ENCODE assay signal across 27 cellular contexts in the genomic region with DNA sequence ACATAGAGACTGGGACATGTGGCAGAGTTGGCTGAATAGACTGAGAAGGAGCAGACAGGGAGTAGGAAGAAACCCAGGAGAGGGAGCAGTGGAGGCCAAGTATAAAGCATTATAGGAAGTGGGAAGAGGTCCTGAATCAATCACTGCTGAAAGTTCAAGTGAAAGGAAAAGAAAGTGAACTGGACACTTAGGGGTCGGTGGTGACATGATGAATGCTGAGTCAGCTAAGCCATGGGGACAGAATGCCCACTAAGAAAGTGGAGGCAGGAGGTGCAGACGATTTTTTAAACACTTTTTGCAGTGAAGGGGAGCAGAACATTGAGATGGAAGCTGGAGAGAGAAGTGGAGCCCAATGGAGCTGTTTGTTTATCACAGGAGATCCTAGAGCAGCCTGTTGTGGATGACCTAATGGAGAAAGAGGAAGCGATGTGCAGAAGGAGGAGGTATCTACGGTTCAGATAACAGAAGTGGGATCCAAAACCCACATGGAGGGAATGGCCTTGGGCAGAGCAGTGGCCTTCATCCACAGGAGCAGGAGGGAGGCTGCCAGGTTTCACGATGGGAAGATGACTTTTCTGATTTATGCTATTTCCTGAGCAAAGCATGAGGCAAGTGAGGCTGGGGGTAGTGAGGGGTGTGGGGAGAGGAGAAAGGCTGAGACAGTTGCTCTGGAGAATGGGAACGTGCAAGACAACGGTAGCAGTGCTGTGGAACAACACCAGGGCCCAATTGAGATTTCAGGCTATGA.
DNase-seq lines count a peak whose midpoint lies in the region; ATAC-seq and TF ChIP-seq lines count a peak whose summit lies in the region.
"Had no signal": no experiment of that assay in that cellular context is flagged by ENCODE, and none has a peak within 500 bp of the region (broad histone marks: within the 10 kb centered on the region; RNA-seq: fewer than 3 reads in every experiment).

No MANE protein-coding gene starts in this region.

- no TSS peak for BruUV-seq in PC-9 (replicated peaks; lab: Mats Ljungman, UMichigan)

- no peaks in the 10 kb centered on the region for H3K9me2 ChIP-seq in PC-9 (ENCODE audit: insufficient read depth)

- H3K36me3 ChIP-seq in PC-9 (ENCODE audit: low read depth) (no peaks in the 10 kb centered on the region), lower lobe of right lung (no peaks in the 10 kb centered on the region), osteoblast (ENCODE audit: insufficient read depth, low read length) (no peaks in the 10 kb centered on the region)
- H3K36me3 ChIP-seq: BLaER1, tibial nerve had no signal

- peaks cover 26% of the 10 kb centered on the region for H3F3A ChIP-seq in PC-9 (ENCODE audit: insufficient read depth, low read depth)

- H3K4me3 ChIP-seq in PC-9 (no peak overlapping the region), lower lobe of right lung (no peak overlapping the region), osteoblast (ENCODE audit: insufficient read depth, low read length) (no peak overlapping the region)
- H3K4me3 ChIP-seq: BLaER1, SK-N-MC, tibial nerve had no signal

- H3K27ac ChIP-seq in PC-9: peak overlapping the region; percentile 86
- H3K27ac ChIP-seq in lower lobe of right lung: no peak overlapping the region
- no peak overlapping the region for H3K27ac ChIP-seq in osteoblast (ENCODE audit: low read depth, low read length)
- H3K27ac ChIP-seq: BLaER1, parathyroid adenoma, RWPE1, SK-N-MC, tibial nerve had no signal

- H3K9me3 ChIP-seq in PC-9 (ENCODE audit: insufficient read depth, low read depth) (no peaks in the 10 kb centered on the region), lower lobe of right lung (no peaks in the 10 kb centered on the region), osteoblast (ENCODE audit: low read depth, low read length) (no peaks in the 10 kb centered on the region)
- H3K9me3 ChIP-seq: BLaER1, tibial nerve had no signal

- no peak for TF ChIP-seq CTCF in PC-9 (conservative IDR thresholded peaks at IDR 0.05)
- TF ChIP-seq CTCF in lower lobe of right lung (IDR thresholded peaks at IDR 0.05): no peak
- TF ChIP-seq CTCF in osteoblast (IDR thresholded peaks at IDR 0.05; ENCODE audit: extremely low read depth, low read depth, low read length): no peak

- ATAC-seq in lower lobe of right lung: peak; percentile 28 to 54
- no peak for ATAC-seq in HG03135 (IDR thresholded peaks at IDR 0.05; ENCODE audit: unreplicated experiment)
- ATAC-seq: activated naive CD4-positive, alpha-beta T cell treated with anti-CD3 and anti-CD28 coated beads, Interleukin-2, amount 50 U/mL, for 72 hours; natural killer cell treated with Interleukin-12 subunit alpha and Interleukin-12 subunit beta and Interleukin-15 and Interleukin-18, amount 100 ng/mL, for 72 hours; right cardiac atrium had no signal

- H3K4me1 ChIP-seq in PC-9 (replicated peaks; ENCODE audit: insufficient read depth): peaks cover 52% of the 10 kb centered on the region
- H3K4me1 ChIP-seq in lower lobe of right lung: peaks cover 7% of the 10 kb centered on the region
- no peaks in the 10 kb centered on the region for H3K4me1 ChIP-seq in osteoblast (ENCODE audit: insufficient read depth, low read length)

- POLR2A ChIA-PET in PC-9 (lab: Charles Lee; ENCODE audit: unreplicated experiment): no interaction called here

- H2AFZ ChIP-seq in PC-9 (no peak overlapping the region), osteoblast (ENCODE audit: low read length) (no peak overlapping the region)
- H2AFZ ChIP-seq: parathyroid adenoma had no signal

- H3K79me2 ChIP-seq in PC-9 (ENCODE audit: low read depth) (no peaks in the 10 kb centered on the region), osteoblast (ENCODE audit: insufficient read depth, low read length) (no peaks in the 10 kb centered on the region)
- H3K79me2 ChIP-seq: parathyroid adenoma had no signal

- H4K20me1 ChIP-seq in PC-9 (ENCODE audit: insufficient read depth) (no peaks in the 10 kb centered on the region), osteoblast (ENCODE audit: insufficient read depth, low read length) (no peaks in the 10 kb centered on the region)

- DNase-seq in Ammon's horn (ENCODE audit: low spot score) (peak; percentile 29), M059J (ENCODE audit: low read depth) (peak; percentile 15), PC-9 (no peak), lower lobe of right lung (no peak), osteoblast (ENCODE audit: insufficient read length, low spot score, missing footprints) (no peak), NCI-H2171 treated with DMSO at 0.1 percent for 48 hours (lab: John Stamatoyannopoulos, UW) (no peak), amygdala (lab: John Stamatoyannopoulos, UW) (no peak)
- DNase-seq: ACHN; activated CD4-positive, alpha-beta T cell treated with anti-CD3 and anti-CD28 coated beads, Interleukin-2, amount 50 U/mL, for 48 hours; activated CD4-positive, CD25-positive, alpha-beta regulatory T cell; anterior cingulate cortex; COR-L47; effector CD8-positive, alpha-beta T cell; HCEC 1CT; NCI-H1092; NCI-H187; NCI-H526; NK-92 treated with Interleukin-12 subunit alpha and Interleukin-12 subunit beta, amount 100 ng/mL, for 24 hours; right cardiac atrium had no signal

- H3K4me2 ChIP-seq in PC-9: peak overlapping the region; percentile 59
- H3K4me2 ChIP-seq in osteoblast (ENCODE audit: insufficient read depth, low read length): no peak overlapping the region
- H3K4me2 ChIP-seq: BLaER1 had no signal

- intact Hi-C loops in PC-9 (cut with micrococcal nuclease; ENCODE audit: unreplicated experiment): no loop called here
- intact Hi-C loops in lower lobe of right lung (cut with DNase I): no loop called here

- H3K27me3 ChIP-seq in PC-9 (ENCODE audit: insufficient read depth, low read depth) (no peaks in the 10 kb centered on the region), lower lobe of right lung (ENCODE audit: low read depth) (no peaks in the 10 kb centered on the region), osteoblast (ENCODE audit: insufficient read depth, low read length) (peaks cover 12% of the 10 kb centered on the region)
- H3K27me3 ChIP-seq: tibial nerve had no signal

- CTCF ChIA-PET in PC-9 (lab: Charles Lee): no interaction called here

Comparison
In these comparisons a context has a peak if more than half of its experiments do, and no peak if none do; other contexts are left out.
1. DNase-seq: peak in Ammon's horn (single experiment) and M059J (single experiment); none in PC-9 (0 of 2), lower lobe of right lung (single experiment), osteoblast (single experiment), NCI-H2171 treated with DMSO at 0.1 percent for 48 hours (single experiment) and amygdala (0 of 56).